ENCODE assay signal across 21 cellular contexts in genomic region chr7:2011266-2012043, GRCh38.
DNase-seq lines count a peak whose midpoint lies in the region; ATAC-seq and TF ChIP-seq lines count a peak whose summit lies in the region.
"Had no signal": no experiment of that assay in that cellular context is flagged by ENCODE, and none has a peak within 500 bp of the region (broad histone marks: within the 10 kb centered on the region; RNA-seq: fewer than 3 reads in every experiment).

No MANE protein-coding gene starts in this region.

- H3K4me1 ChIP-seq in lower lobe of right lung (no peaks in the 10 kb centered on the region), aorta (ENCODE audit: control insufficient read depth in 1 of 2, insufficient read depth in 2 of 2, low read length in 2 of 2) (no peaks in the 10 kb centered on the region)
- H3K4me1 ChIP-seq: esophagus squamous epithelium had no signal

- H3K27ac Mint-ChIP-seq in glutamatergic neuron (ENCODE audit: unreplicated experiment), result no peak overlapping the region
- H3K27ac Mint-ChIP-seq: activated CD4-positive, alpha-beta T cell treated with anti-CD3 and anti-CD28 coated beads for 36 hours; CD4-positive, alpha-beta T cell; effector memory CD8-positive, alpha-beta T cell; T-cell had no signal

- no peak overlapping the region for H3K4me3 Mint-ChIP-seq in glutamatergic neuron (ENCODE audit: unreplicated experiment)
- H3K4me3 Mint-ChIP-seq: activated CD4-positive, alpha-beta T cell treated with anti-CD3 and anti-CD28 coated beads for 36 hours; brain; CD4-positive, alpha-beta T cell; effector memory CD8-positive, alpha-beta T cell; T-cell had no signal

- H3K36me3 Mint-ChIP-seq in glutamatergic neuron (ENCODE audit: unreplicated experiment), result no peaks in the 10 kb centered on the region

- H3K9me3 ChIP-seq in lower lobe of right lung (no peaks in the 10 kb centered on the region), aorta (ENCODE audit: control insufficient read depth, low read length) (no peaks in the 10 kb centered on the region)
- H3K9me3 ChIP-seq: esophagus squamous epithelium, gastrocnemius medialis had no signal

- peak; percentile 1 for DNase-seq in stimulated activated CD4-positive, alpha-beta T cell treated with anti-CD3 and anti-CD28 coated beads, Interleukin-4, amount 100 ng/mL, for 1 hour
- no peak for DNase-seq in stimulated activated CD4-positive, alpha-beta T cell treated with anti-CD3 and anti-CD28 coated beads, Interleukin-4, amount 100 ng/mL, for 24 hours
- DNase-seq in glutamatergic neuron (peak; percentile 8), lower lobe of right lung (peak; percentile 46), aorta (peak; percentile 32 to 56), SIG-M5 treated with dmso at 0.1 percent for 504 hours (lab: John Stamatoyannopoulos, UW; ENCODE audit: unreplicated experiment) (no peak)
- DNase-seq: activated CD4-positive, alpha-beta T cell treated with anti-CD3 and anti-CD28 coated beads for 36 hours; CD4-positive, alpha-beta T cell; effector memory CD8-positive, alpha-beta T cell; esophagus squamous epithelium; GDM1; HCEC 1CT; mesenchymal stem cell; NCI-H187; NCI-H69; SHP77; T-cell had no signal

- H3K4me3 ChIP-seq in lower lobe of right lung (no peak overlapping the region), aorta (ENCODE audit: low read length in 2 of 2) (no peak overlapping the region)
- H3K4me3 ChIP-seq: esophagus squamous epithelium, gastrocnemius medialis had no signal

- TF ChIP-seq CTCF in glutamatergic neuron (IDR thresholded peaks at IDR 0.05; ENCODE audit: partially characterized antibody, unreplicated experiment) (no peak), lower lobe of right lung (IDR thresholded peaks at IDR 0.05) (no peak)

- 96% methylated on average over 17 of the region's 17 CpGs for WGBS in aorta, 2 donors

- no peaks in the 10 kb centered on the region for H3K27me3 ChIP-seq in lower lobe of right lung (ENCODE audit: low read depth)
- H3K27me3 ChIP-seq in aorta (ENCODE audit: control insufficient read depth in 1 of 2, insufficient read depth in 2 of 2, low read length in 1 of 2), result no peaks in the 10 kb centered on the region
- H3K27me3 ChIP-seq: esophagus squamous epithelium, gastrocnemius medialis had no signal

- H3K4me1 Mint-ChIP-seq in glutamatergic neuron (ENCODE audit: low read depth, unreplicated experiment), result peaks cover 13% of the 10 kb centered on the region
- H3K4me1 Mint-ChIP-seq: activated CD4-positive, alpha-beta T cell treated with anti-CD3 and anti-CD28 coated beads for 36 hours had no signal

- H3K36me3 ChIP-seq in lower lobe of right lung, result peaks cover 8% of the 10 kb centered on the region
- no peaks in the 10 kb centered on the region for H3K36me3 ChIP-seq in aorta (ENCODE audit: control insufficient read depth in 1 of 2, insufficient read depth in 2 of 2, low read length in 1 of 2)
- H3K36me3 ChIP-seq: gastrocnemius medialis had no signal

- ATAC-seq in lower lobe of right lung (no peak), aorta (ENCODE audit: low FRiP score) (no peak), GM21367 (IDR thresholded peaks at IDR 0.05; ENCODE audit: unreplicated experiment) (no peak), HG03025 (IDR thresholded peaks at IDR 0.05; ENCODE audit: low FRiP score, unreplicated experiment) (no peak)
- ATAC-seq: activated CD4-positive, alpha-beta T cell treated with anti-CD3 and anti-CD28 coated beads for 36 hours; effector memory CD8-positive, alpha-beta T cell; gastrocnemius medialis; T-cell had no signal

- peaks cover 10% of the 10 kb centered on the region for H3K27me3 Mint-ChIP-seq in glutamatergic neuron (ENCODE audit: unreplicated experiment)
- H3K27me3 Mint-ChIP-seq: activated CD4-positive, alpha-beta T cell treated with anti-CD3 and anti-CD28 coated beads for 36 hours; brain; CD4-positive, alpha-beta T cell; effector memory CD8-positive, alpha-beta T cell; T-cell had no signal

- H3K27ac ChIP-seq in lower lobe of right lung, result no peak overlapping the region
- no peak overlapping the region for H3K27ac ChIP-seq in aorta (ENCODE audit: low read depth in 1 of 2, low read length in 2 of 2)
- H3K27ac ChIP-seq: esophagus squamous epithelium, gastrocnemius medialis had no signal

- intact Hi-C loops in lower lobe of right lung (cut with DNase I), result no loop called here
- intact Hi-C loops in aorta (cut with DNase I), result no loop called here

- H3K9me3 Mint-ChIP-seq in glutamatergic neuron (ENCODE audit: unreplicated experiment), result peaks cover 7% of the 10 kb centered on the region
- H3K9me3 Mint-ChIP-seq: brain; CD4-positive, alpha-beta T cell; effector memory CD8-positive, alpha-beta T cell; T-cell had no signal

Comparison
In these comparisons a context has a peak if more than half of its experiments do, and no peak if none do; other contexts are left out.
1. DNase-seq: peak in stimulated activated CD4-positive, alpha-beta T cell treated with anti-CD3 and anti-CD28 coated beads, Interleukin-4, amount 100 ng/mL, for 1 hour (single experiment), glutamatergic neuron (single experiment), lower lobe of right lung (single experiment) and aorta (2 of 2); none in stimulated activated CD4-positive, alpha-beta T cell treated with anti-CD3 and anti-CD28 coated beads, Interleukin-4, amount 100 ng/mL, for 24 hours (single experiment) and SIG-M5 treated with dmso at 0.1 percent for 504 hours (single experiment).